ENCODE assay signal across 1 cellular context in genomic region chr1:178418284-178418955, GRCh38.
TF ChIP-seq lines count a peak whose summit lies in the region.

No MANE protein-coding gene starts in this region.

TF ChIP-seq in GM23338, 12 proteins besides CTCF, POLR2A, EP300 and RAD21:
- no peak for TF ChIP-seq ZNF462 (CRISPR knock-in tag; IDR thresholded peaks at IDR 0.05)
- no peak for TF ChIP-seq EZH2phosphoT487 (IDR thresholded peaks at IDR 0.05; ENCODE audit: unreplicated experiment)
- no peak for TF ChIP-seq EZH2 (IDR thresholded peaks at IDR 0.05; ENCODE audit: low read depth, unreplicated experiment)
- no peak for TF ChIP-seq STAT1 (IDR thresholded peaks at IDR 0.05; ENCODE audit: unreplicated experiment)
- no peak for TF ChIP-seq ETS1 (IDR thresholded peaks at IDR 0.05)
- no peak for TF ChIP-seq CREB1 (CRISPR knock-in tag; IDR thresholded peaks at IDR 0.05; ENCODE audit: low read depth)
- TF ChIP-seq POLR2AphosphoS5 (IDR thresholded peaks at IDR 0.05; ENCODE audit: low read depth): no peak
- TF ChIP-seq JUNB (IDR thresholded peaks at IDR 0.05; ENCODE audit: unreplicated experiment): no peak
- TF ChIP-seq REST (IDR thresholded peaks at IDR 0.05; ENCODE audit: unreplicated experiment): no peak
- TF ChIP-seq NANOG (IDR thresholded peaks at IDR 0.05; ENCODE audit: borderline replicate concordance): no peak
